In genomic region chr1:186050360-186050759, GRCh38 we compare ENCODE assay signal across 17 cellular contexts.
DNase-seq lines count a peak whose midpoint lies in the region; ATAC-seq, FAIRE-seq and TF ChIP-seq lines count a peak whose summit lies in the region.
"Had no signal": no experiment of that assay in that cellular context is flagged by ENCODE, and none has a peak within 500 bp of the region (broad histone marks: within the 10 kb centered on the region; RNA-seq: fewer than 3 reads in every experiment).

No MANE protein-coding gene starts in this region.

- no peak overlapping the region for H2BK12ac ChIP-seq in mesenchymal stem cell (ENCODE audit: low read length in 2 of 2)

- no TSS peak for BruUV-seq in endothelial cell of umbilical vein (replicated peaks; lab: Mats Ljungman, UMichigan)

- H3K14ac ChIP-seq in mesenchymal stem cell (ENCODE audit: low read length in 2 of 2), result no peak overlapping the region

- H4K8ac ChIP-seq in mesenchymal stem cell (ENCODE audit: low read length), result no peak overlapping the region

- no peak overlapping the region for H3K18ac ChIP-seq in mesenchymal stem cell (ENCODE audit: low read depth in 1 of 2, low read length in 2 of 2)

- TF ChIP-seq CTCF in endothelial cell of umbilical vein (IDR thresholded peaks at IDR 0.05; ENCODE audit: extremely low read depth in 1 of 2, insufficient read depth in 1 of 2, low read depth in 1 of 2, low read length in 2 of 2) (no peak), gastroesophageal sphincter (IDR thresholded peaks at IDR 0.05) (no peak)

- POLR2A ChIA-PET in endothelial cell of umbilical vein (lab: Charles Lee), result no interaction called here

- H3K9me1 ChIP-seq in endothelial cell of umbilical vein (replicated peaks; ENCODE audit: control insufficient read depth, extremely low read depth, insufficient read depth, low read length), result no peaks in the 10 kb centered on the region

- no peak overlapping the region for H2AK5ac ChIP-seq in mesenchymal stem cell (ENCODE audit: low read length, severe bottlenecking)

- CTCF ChIA-PET in endothelial cell of umbilical vein (lab: Charles Lee), result no interaction called here

- H4K91ac ChIP-seq in mesenchymal stem cell (ENCODE audit: low read length), result no peak overlapping the region

- no peak for TF ChIP-seq POLR2A in endothelial cell of umbilical vein (IDR thresholded peaks at IDR 0.05; ENCODE audit: low read depth, low read length)
- no peak for TF ChIP-seq POLR2A in gastroesophageal sphincter (IDR thresholded peaks at IDR 0.05)

- H3K4ac ChIP-seq in mesenchymal stem cell (ENCODE audit: low read depth in 1 of 2, low read length in 2 of 2), result no peak overlapping the region

- no peaks in the 10 kb centered on the region for H3K27me3 ChIP-seq in endothelial cell of umbilical vein (ENCODE audit: control insufficient read depth in 2 of 2, insufficient read depth in 2 of 2, low read length in 2 of 2)
- H3K27me3 ChIP-seq in mesenchymal stem cell (ENCODE audit: control insufficient read depth in 1 of 2, insufficient read depth in 1 of 2, low read length in 2 of 2), result no peaks in the 10 kb centered on the region
- no peaks in the 10 kb centered on the region for H3K27me3 ChIP-seq in gastroesophageal sphincter
- H3K27me3 ChIP-seq: right lobe of liver, stomach had no signal

- H2AFZ ChIP-seq in endothelial cell of umbilical vein (ENCODE audit: low read depth, low read length) (no peak overlapping the region), mesenchymal stem cell (ENCODE audit: low read depth, low read length) (no peak overlapping the region)

- no peak overlapping the region for H2BK15ac ChIP-seq in mesenchymal stem cell (ENCODE audit: low read depth, poor library complexity, severe bottlenecking)

- FAIRE-seq in endothelial cell of umbilical vein (lab: Jason Lieb, UNC), result peak; percentile 60

- WGBS in mesenchymal stem cell, result 94% methylated on average over 3 of the region's 3 CpGs
- WGBS in gastroesophageal sphincter (ENCODE audit: low coverage in 1 of 2), 2 donors, result 75 to 84% methylated on average over 3 of the region's 3 CpGs

- dilution Hi-C loops in endothelial cell of umbilical vein (cut with MboI; ENCODE audit: extremely low pct_ligation_motif_present, low sequenced_read_pairs), result no loop called here

- H3K79me1 ChIP-seq in mesenchymal stem cell (replicated peaks; ENCODE audit: low read length, poor library complexity, severe bottlenecking), result no peaks in the 10 kb centered on the region

- H3K9ac ChIP-seq in endothelial cell of umbilical vein (replicated peaks; ENCODE audit: extremely low read depth, insufficient read depth, low read length), result no peak overlapping the region
- peak overlapping the region; percentile 80 for H3K9ac ChIP-seq in mesenchymal stem cell (ENCODE audit: low read length)

- no peaks in the 10 kb centered on the region for H4K20me1 ChIP-seq in endothelial cell of umbilical vein (replicated peaks; ENCODE audit: control insufficient read depth, extremely low read depth, insufficient read depth, low read length)

- ATAC-seq in gastroesophageal sphincter (no peak), left lobe of liver (no peak)
- ATAC-seq: right lobe of liver had no signal

- no peak overlapping the region for H3K4me3 ChIP-seq in endothelial cell of umbilical vein (replicated peaks in 1 of 3; ENCODE audit: insufficient read depth in 1 of 3, low read depth in 1 of 3, low read length in 3 of 3)
- no peak overlapping the region for H3K4me3 ChIP-seq in mesenchymal stem cell (ENCODE audit: insufficient read depth in 1 of 2, low read depth in 1 of 2, low read length in 2 of 2)
- H3K4me3 ChIP-seq in gastroesophageal sphincter, result no peak overlapping the region
- H3K4me3 ChIP-seq: right lobe of liver, stomach had no signal

- H3K79me2 ChIP-seq in endothelial cell of umbilical vein (ENCODE audit: control insufficient read depth, insufficient read depth, low read length), result no peaks in the 10 kb centered on the region

- no peak for TF ChIP-seq EP300 in gastroesophageal sphincter (IDR thresholded peaks at IDR 0.05)

- H3K23ac ChIP-seq in mesenchymal stem cell (ENCODE audit: low read length in 2 of 2), result no peak overlapping the region

- H3K36me3 ChIP-seq in endothelial cell of umbilical vein (ENCODE audit: control insufficient read depth in 2 of 2, extremely low read depth in 1 of 2, insufficient read depth in 2 of 2, low read length in 2 of 2) (no peaks in the 10 kb centered on the region), mesenchymal stem cell (ENCODE audit: control insufficient read depth in 1 of 2, insufficient read depth in 2 of 2, low read depth in 1 of 2, low read length in 2 of 2) (peaks cover 5 to 87% of the 10 kb centered on the region in 2 experiments), gastroesophageal sphincter (peaks cover 2 to 32% of the 10 kb centered on the region in 2 donors)
- H3K36me3 ChIP-seq: right lobe of liver, stomach had no signal

- H3K4me1 ChIP-seq in endothelial cell of umbilical vein (ENCODE audit: control insufficient read depth, extremely low read depth, insufficient read depth, low read length), result no peaks in the 10 kb centered on the region
- no peaks in the 10 kb centered on the region for H3K4me1 ChIP-seq in mesenchymal stem cell (ENCODE audit: control insufficient read depth, insufficient read depth, low read depth, low read length)
- no peaks in the 10 kb centered on the region for H3K4me1 ChIP-seq in gastroesophageal sphincter
- H3K4me1 ChIP-seq: stomach had no signal

- intact Hi-C loops in endothelial cell of umbilical vein (cut with micrococcal nuclease), result no loop called here

- H3K27ac ChIP-seq in endothelial cell of umbilical vein (ENCODE audit: insufficient read depth, low read depth, low read length), result no peak overlapping the region
- no peak overlapping the region for H3K27ac ChIP-seq in mesenchymal stem cell (ENCODE audit: low read length, poor library complexity, severe bottlenecking)
- H3K27ac ChIP-seq in gastroesophageal sphincter, result no peak overlapping the region
- H3K27ac ChIP-seq: right lobe of liver, stomach had no signal

- H3K4me2 ChIP-seq in endothelial cell of umbilical vein (ENCODE audit: insufficient read depth, low read length) (no peak overlapping the region), mesenchymal stem cell (ENCODE audit: low read length, poor library complexity, severe bottlenecking) (no peak overlapping the region)

- no peaks in the 10 kb centered on the region for H3K9me3 ChIP-seq in endothelial cell of umbilical vein (replicated peaks; ENCODE audit: control insufficient read depth, insufficient read depth, low read length)
- no peaks in the 10 kb centered on the region for H3K9me3 ChIP-seq in mesenchymal stem cell (ENCODE audit: control insufficient read depth, low read length)
- H3K9me3 ChIP-seq in gastroesophageal sphincter, result no peaks in the 10 kb centered on the region
- H3K9me3 ChIP-seq: right lobe of liver, stomach had no signal

- no peak overlapping the region for H2BK120ac ChIP-seq in mesenchymal stem cell (ENCODE audit: low read depth, low read length)

- DNase-seq in Daoy (ENCODE audit: low read depth) (peak; percentile 2), NCI-H226 (peak; percentile 26), endothelial cell of umbilical vein (ENCODE audit: low read depth, low spot score) (peak; percentile 43), mesenchymal stem cell (no peak), left lobe of liver (ENCODE audit: low spot score) (no peak), ureter (ENCODE audit: low spot score) (no peak)
- DNase-seq: activated CD4-positive, alpha-beta memory T cell treated with anti-CD3 and anti-CD28 coated beads, Interleukin-2, amount 10 ng/mL, durations not matched to agents 7 days and 5 days; activated naive CD8-positive, alpha-beta T cell treated with anti-CD3 and anti-CD28 coated beads for 36 hours; activated T-cell treated with anti-CD3 and anti-CD28 coated beads, Interleukin-2, amount 50 U/mL, for 48 hours; COR-L47; H7; NCI-H187 treated with DMSO at 0.1 percent for 48 hours; NCI-H345; nucleus accumbens; right lobe of liver; stomach had no signal

- no peak overlapping the region for H2BK5ac ChIP-seq in mesenchymal stem cell (ENCODE audit: low read depth, low read length, poor library complexity, severe bottlenecking)

TF ChIP-seq in endothelial cell of umbilical vein, 7 proteins besides CTCF, POLR2A, EP300 and RAD21:
- TF ChIP-seq MAX (IDR thresholded peaks at IDR 0.05; ENCODE audit: insufficient read depth, insufficient read length) (no peak), JUN (IDR thresholded peaks at IDR 0.05; ENCODE audit: borderline replicate concordance, insufficient read depth, insufficient read length, low read depth) (peak; percentile 16), FOS (IDR thresholded peaks at IDR 0.05; ENCODE audit: borderline replicate concordance, insufficient read depth, low read length) (peak; percentile 40)
TF ChIP-seq in endothelial cell of umbilical vein: peak in this region for 2.

Comparison
In these comparisons a context has a peak if more than half of its experiments do, and no peak if none do; other contexts are left out.
1. DNase-seq: peak in Daoy (single experiment), NCI-H226 (single experiment) and endothelial cell of umbilical vein (single experiment); none in mesenchymal stem cell (single experiment), left lobe of liver (single experiment) and ureter (single experiment).